13 cellular contexts compared by ENCODE assay signal in genomic region chr9:935348-935965, GRCh38. TPM values are rescaled to one million over a fixed set of nuclear protein-coding genes. Genes with fewer than 3 reads are reported as not detected.
DNase-seq lines count a peak whose midpoint lies in the region; ATAC-seq, FAIRE-seq and TF ChIP-seq lines count a peak whose summit lies in the region.
"Had no signal": no experiment of that assay in that cellular context is flagged by ENCODE, and none has a peak within 500 bp of the region (broad histone marks: within the 10 kb centered on the region; RNA-seq: fewer than 3 reads in every experiment).

No MANE protein-coding gene starts in this region.

- TF ChIP-seq POLR2A in GM12891 (IDR thresholded peaks at IDR 0.05; ENCODE audit: low read depth, low read length): no peak

- peak overlapping the region; percentile 46 for H3K4me3 ChIP-seq in SK-N-MC
- peak overlapping the region; percentile 6 for H3K4me3 ChIP-seq in lower lobe of right lung
- H3K4me3 ChIP-seq: esophagus muscularis mucosa had no signal

- intact Hi-C loops in lower lobe of right lung (cut with DNase I): no loop called here

- H3K4me1 ChIP-seq in lower lobe of right lung: peaks cover 5% of the 10 kb centered on the region
- H3K4me1 ChIP-seq: esophagus muscularis mucosa had no signal

- H3K27ac ChIP-seq in SK-N-MC (no peak overlapping the region), lower lobe of right lung (no peak overlapping the region)
- H3K27ac ChIP-seq: esophagus muscularis mucosa had no signal

- H3K9ac ChIP-seq in SK-N-MC (ENCODE audit: insufficient read length): no peak overlapping the region

- no peak for TF ChIP-seq CTCF in lower lobe of right lung (IDR thresholded peaks at IDR 0.05)

- FAIRE-seq in GM12891 (lab: Jason Lieb, UNC): no peak

- 0 out of 2 replicates have a peak, but pooled peaks cover 3% of the 10 kb centered on the region for H3K9me3 ChIP-seq in SK-N-MC (ENCODE audit: low read depth, low read length)
- no peaks in the 10 kb centered on the region for H3K9me3 ChIP-seq in lower lobe of right lung

- peak; percentile 86 to 94 for ATAC-seq in lower lobe of right lung
- ATAC-seq: CD8-positive, alpha-beta T cell; sciatic nerve had no signal

- peak; percentile 59 for DNase-seq in DMS53 (lab: John Stamatoyannopoulos, UW)
- DNase-seq in NCI-H128 (lab: John Stamatoyannopoulos, UW; ENCODE audit: unreplicated experiment): peak; percentile 42
- DNase-seq in SK-N-MC (ENCODE audit: low read depth, low spot score): peak; percentile 72
- DNase-seq in lower lobe of right lung: no peak
- no peak for DNase-seq in DMS 273 treated with DMSO at 0.1 percent for 48 hours (lab: John Stamatoyannopoulos, UW)
- DNase-seq in activated CD4-positive, alpha-beta T cell treated with anti-CD3 and anti-CD28 coated beads for 48 hours: no peak
- no peak for DNase-seq in GM12891 (ENCODE audit: insufficient read length, low spot score)
- DNase-seq in T1000 (lab: John Stamatoyannopoulos, UW): no peak
- DNase-seq: CD8-positive, alpha-beta T cell; GOT3 had no signal

- H3K36me3 ChIP-seq in SK-N-MC (ENCODE audit: insufficient read depth, low read length): no peaks in the 10 kb centered on the region
- no peaks in the 10 kb centered on the region for H3K36me3 ChIP-seq in lower lobe of right lung
- H3K36me3 ChIP-seq: esophagus muscularis mucosa had no signal

- H3K27me3 ChIP-seq in lower lobe of right lung (ENCODE audit: low read depth): peaks cover 11% of the 10 kb centered on the region

TF ChIP-seq in GM12891, 5 proteins besides CTCF, POLR2A, EP300 and RAD21:
- TF ChIP-seq PAX5 (IDR thresholded peaks at IDR 0.05; ENCODE audit: insufficient read depth, low read length, severe bottlenecking) (no peak), SPI1 (IDR thresholded peaks at IDR 0.05; ENCODE audit: low read depth, low read length) (no peak), POU2F2 (IDR thresholded peaks at IDR 0.05; ENCODE audit: low read depth, low read length) (no peak), POLR2AphosphoS5 (IDR thresholded peaks at IDR 0.05; ENCODE audit: low read depth, low read length) (no peak), TAF1 (IDR thresholded peaks at IDR 0.05; ENCODE audit: low read depth, low read length) (no peak)

RNA-seq across cellular contexts. Expression of gene DMRT3, which starts 41.0 kb away (rescaled TPM):
- total RNA-seq in lower lobe of right lung: 0.24 TPM
- 0.18 TPM for polyA plus RNA-seq in GM12891 (2012; ENCODE audit: low read depth, missing spikeins)
- total RNA-seq: CD8-positive, alpha-beta T cell; esophagus muscularis mucosa; NCI-H460 had no signal

Comparison
In these comparisons a context has a peak if more than half of its experiments do, and no peak if none do; other contexts are left out.
1. DNase-seq: peak in DMS53 (single experiment), NCI-H128 (single experiment) and SK-N-MC (single experiment); none in lower lobe of right lung (single experiment), DMS 273 treated with DMSO at 0.1 percent for 48 hours (single experiment), activated CD4-positive, alpha-beta T cell treated with anti-CD3 and anti-CD28 coated beads for 48 hours (single experiment), GM12891 (single experiment) and T1000 (single experiment).